ENCODE assay signal across 8 cellular contexts in the genomic region with DNA sequence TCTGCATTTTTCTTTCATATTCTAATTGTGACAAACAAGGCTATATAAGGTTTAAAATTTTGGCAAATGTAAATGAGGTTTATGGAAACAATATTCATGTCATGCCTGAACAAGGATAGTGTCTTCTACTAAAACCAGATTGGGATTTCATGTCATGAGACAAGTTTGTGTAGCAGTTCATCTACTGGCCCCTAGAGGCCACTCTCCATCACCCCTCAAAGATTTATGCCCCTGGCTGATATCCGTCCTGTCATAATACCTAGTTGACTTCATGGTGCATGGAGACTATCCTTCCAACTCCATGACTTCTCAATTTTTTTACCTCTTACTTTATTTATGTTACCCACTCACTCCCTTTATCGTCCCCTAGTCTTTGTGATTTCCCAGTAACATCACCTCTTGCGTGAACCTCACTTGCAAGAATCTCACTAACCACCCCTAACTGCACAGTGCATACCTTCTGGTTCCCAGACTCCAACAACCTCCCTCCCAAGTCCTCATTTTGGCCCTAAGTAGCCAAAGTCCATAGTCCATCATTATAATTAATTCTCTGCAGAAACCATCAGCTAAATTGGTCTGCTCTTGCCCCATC.
DNase-seq lines count a peak whose midpoint lies in the region; ATAC-seq and TF ChIP-seq lines count a peak whose summit lies in the region.

No MANE protein-coding gene starts in this region.

- intact Hi-C loops in activated CD4-positive, alpha-beta memory T cell treated with anti-CD3 and anti-CD28 coated beads for 36 hours (cut with micrococcal nuclease), result loop anchor here (1.0 to 5.0 kb wide), 2 partner anchors 87 to 328 kb away; partner anchors contain the start of gene NDUFAF5
- intact Hi-C loops in heart right ventricle (cut with DNase I), result loop anchor here in 3 of 10 donors (5.0 to 10.0 kb wide), 2 partner anchors 88 to 326 kb away; partner anchors contain the start of genes ESF1 (in 1 of the 3) and NDUFAF5 (in 1 of the 3)

- H3K9me3 ChIP-seq in heart right ventricle, result no peaks in the 10 kb centered on the region

- H3K27me3 Mint-ChIP-seq in activated CD4-positive, alpha-beta memory T cell treated with anti-CD3 and anti-CD28 coated beads for 36 hours, result no peaks in the 10 kb centered on the region
- no peaks in the 10 kb centered on the region for H3K27me3 Mint-ChIP-seq in activated CD4-positive, alpha-beta memory T cell treated with anti-CD3 and anti-CD28 coated beads, Interleukin-2, amount 10 ng/mL, durations not matched to agents 7 days and 5 days

- no peaks in the 10 kb centered on the region for H3K36me3 ChIP-seq in heart right ventricle

- H3K36me3 Mint-ChIP-seq in activated CD4-positive, alpha-beta memory T cell treated with anti-CD3 and anti-CD28 coated beads for 36 hours, result peaks cover 3% of the 10 kb centered on the region
- H3K36me3 Mint-ChIP-seq in activated CD4-positive, alpha-beta memory T cell treated with anti-CD3 and anti-CD28 coated beads, Interleukin-2, amount 10 ng/mL, durations not matched to agents 7 days and 5 days (ENCODE audit: low read depth), result no peaks in the 10 kb centered on the region

- H3K4me3 Mint-ChIP-seq in activated CD4-positive, alpha-beta memory T cell treated with anti-CD3 and anti-CD28 coated beads for 36 hours, result no peak overlapping the region
- no peak overlapping the region for H3K4me3 Mint-ChIP-seq in activated CD4-positive, alpha-beta memory T cell treated with anti-CD3 and anti-CD28 coated beads, Interleukin-2, amount 10 ng/mL, durations not matched to agents 7 days and 5 days

- no peak overlapping the region for H3K27ac Mint-ChIP-seq in activated CD4-positive, alpha-beta memory T cell treated with anti-CD3 and anti-CD28 coated beads for 36 hours
- no peak overlapping the region for H3K27ac Mint-ChIP-seq in activated CD4-positive, alpha-beta memory T cell treated with anti-CD3 and anti-CD28 coated beads, Interleukin-2, amount 10 ng/mL, durations not matched to agents 7 days and 5 days

- POLR2A ChIA-PET in activated CD4-positive, alpha-beta memory T cell treated with anti-CD3 and anti-CD28 coated beads for 36 hours (lab: Charles Lee), result no interaction called here
- POLR2A ChIA-PET in activated CD4-positive, alpha-beta memory T cell treated with anti-CD3 and anti-CD28 coated beads, Interleukin-2, amount 10 ng/mL, durations not matched to agents 7 days and 5 days (lab: Charles Lee), result no interaction called here

- H3K27me3 ChIP-seq in heart right ventricle, result no peaks in the 10 kb centered on the region

- DNase-seq in activated CD4-positive, alpha-beta memory T cell treated with anti-CD3 and anti-CD28 coated beads for 36 hours, result peak; percentile 11
- no peak for DNase-seq in activated CD4-positive, alpha-beta memory T cell treated with anti-CD3 and anti-CD28 coated beads, Interleukin-2, amount 10 ng/mL, durations not matched to agents 7 days and 5 days
- DNase-seq in HuH-7.5 (ENCODE audit: low spot score) (peak; percentile 23), heart right ventricle (no peak), superior temporal gyrus (ENCODE audit: extremely low spot score) (peak; percentile 23), DMS79 (lab: John Stamatoyannopoulos, UW) (no peak)

- ATAC-seq in GM21825 (IDR thresholded peaks at IDR 0.05; ENCODE audit: unreplicated experiment) (peak; percentile 82), SK-N-SH treated with all-trans-retinoic acid at 6 μM for 48 hours (peak; percentile 71), heart right ventricle (peak in 1 of 8 donors; percentile 58)

- H3K4me3 ChIP-seq in heart right ventricle, result no peak overlapping the region

- CTCF ChIA-PET in activated CD4-positive, alpha-beta memory T cell treated with anti-CD3 and anti-CD28 coated beads for 36 hours (lab: Charles Lee), result interaction anchor here (0.7 to 1.6 kb wide), 5 partner anchors 10 to 88 kb away, joined by 3 to 12 read pairs (median 7); no protein-coding TSS in a partner anchor
- CTCF ChIA-PET in activated CD4-positive, alpha-beta memory T cell treated with anti-CD3 and anti-CD28 coated beads, Interleukin-2, amount 10 ng/mL, durations not matched to agents 7 days and 5 days (lab: Charles Lee), result interaction anchor here (0.9 to 4.5 kb wide), 3 partner anchors 8 to 88 kb away, joined by 4 to 22 read pairs (median 4); no protein-coding TSS in a partner anchor

- H3K4me1 ChIP-seq in heart right ventricle, result peaks cover 0 to 2% (median 0%) of the 10 kb centered on the region in 9 donors

- H3K9me3 Mint-ChIP-seq in activated CD4-positive, alpha-beta memory T cell treated with anti-CD3 and anti-CD28 coated beads for 36 hours, result no peaks in the 10 kb centered on the region
- H3K9me3 Mint-ChIP-seq in activated CD4-positive, alpha-beta memory T cell treated with anti-CD3 and anti-CD28 coated beads, Interleukin-2, amount 10 ng/mL, durations not matched to agents 7 days and 5 days, result no peaks in the 10 kb centered on the region

- WGBS in heart right ventricle, 2 donors, result 76 to 91% methylated on average over 3 of the region's 3 CpGs

- no peak overlapping the region for H3K27ac ChIP-seq in heart right ventricle

- TF ChIP-seq CTCF in heart right ventricle (IDR thresholded peaks at IDR 0.05), result peak; percentile 35 to 83 (median 72)

- no peaks in the 10 kb centered on the region for H3K4me1 Mint-ChIP-seq in activated CD4-positive, alpha-beta memory T cell treated with anti-CD3 and anti-CD28 coated beads for 36 hours (ENCODE audit: low read depth)
- no peaks in the 10 kb centered on the region for H3K4me1 Mint-ChIP-seq in activated CD4-positive, alpha-beta memory T cell treated with anti-CD3 and anti-CD28 coated beads, Interleukin-2, amount 10 ng/mL, durations not matched to agents 7 days and 5 days

TF ChIP-seq in SK-N-SH treated with all-trans-retinoic acid at 6 μM for 48 hours, 23 proteins besides CTCF, POLR2A, EP300 and RAD21 (continues in another document):
- TF ChIP-seq, protein P1, sequence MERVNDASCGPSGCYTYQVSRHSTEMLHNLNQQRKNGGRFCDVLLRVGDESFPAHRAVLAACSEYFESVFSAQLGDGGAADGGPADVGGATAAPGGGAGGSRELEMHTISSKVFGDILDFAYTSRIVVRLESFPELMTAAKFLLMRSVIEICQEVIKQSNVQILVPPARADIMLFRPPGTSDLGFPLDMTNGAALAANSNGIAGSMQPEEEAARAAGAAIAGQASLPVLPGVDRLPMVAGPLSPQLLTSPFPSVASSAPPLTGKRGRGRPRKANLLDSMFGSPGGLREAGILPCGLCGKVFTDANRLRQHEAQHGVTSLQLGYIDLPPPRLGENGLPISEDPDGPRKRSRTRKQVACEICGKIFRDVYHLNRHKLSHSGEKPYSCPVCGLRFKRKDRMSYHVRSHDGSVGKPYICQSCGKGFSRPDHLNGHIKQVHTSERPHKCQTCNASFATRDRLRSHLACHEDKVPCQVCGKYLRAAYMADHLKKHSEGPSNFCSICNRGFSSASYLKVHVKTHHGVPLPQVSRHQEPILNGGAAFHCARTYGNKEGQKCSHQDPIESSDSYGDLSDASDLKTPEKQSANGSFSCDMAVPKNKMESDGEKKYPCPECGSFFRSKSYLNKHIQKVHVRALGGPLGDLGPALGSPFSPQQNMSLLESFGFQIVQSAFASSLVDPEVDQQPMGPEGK (CRISPR knock-in tag; IDR thresholded peaks at IDR 0.05; ENCODE audit: borderline replicate concordance), result no peak
- TF ChIP-seq ZNF8 (CRISPR knock-in tag; IDR thresholded peaks at IDR 0.05), result no peak
- TF ChIP-seq POU6F1 (CRISPR knock-in tag; IDR thresholded peaks at IDR 0.05; ENCODE audit: borderline replicate concordance, low read depth), result no peak
- no peak for TF ChIP-seq GLIS3 (CRISPR knock-in tag; IDR thresholded peaks at IDR 0.05)
- TF ChIP-seq ESRRG (CRISPR knock-in tag; IDR thresholded peaks at IDR 0.05), result no peak
- TF ChIP-seq BACH2 (CRISPR knock-in tag; IDR thresholded peaks at IDR 0.05; ENCODE audit: borderline replicate concordance), result no peak
- TF ChIP-seq RARB (CRISPR knock-in tag; IDR thresholded peaks at IDR 0.05), result no peak
- TF ChIP-seq TSHZ2 (CRISPR knock-in tag; IDR thresholded peaks at IDR 0.05), result no peak
- TF ChIP-seq ZFP3 (CRISPR knock-in tag; IDR thresholded peaks at IDR 0.05), result no peak
- TF ChIP-seq TOX (CRISPR knock-in tag; IDR thresholded peaks at IDR 0.05; ENCODE audit: borderline replicate concordance), result no peak
- no peak for TF ChIP-seq ZNF70 (CRISPR knock-in tag; IDR thresholded peaks at IDR 0.05)

Comparison
In these comparisons a context has a peak if more than half of its experiments do, and no peak if none do; other contexts are left out.
1. DNase-seq: peak in activated CD4-positive, alpha-beta memory T cell treated with anti-CD3 and anti-CD28 coated beads for 36 hours (single experiment), HuH-7.5 (single experiment) and superior temporal gyrus (single experiment); none in activated CD4-positive, alpha-beta memory T cell treated with anti-CD3 and anti-CD28 coated beads, Interleukin-2, amount 10 ng/mL, durations not matched to agents 7 days and 5 days (single experiment), heart right ventricle (0 of 2) and DMS79 (single experiment).